Comparison of ENCODE assay signal across 28 cellular contexts in genomic region chr1:205109269-205109668, GRCh38. TPM values are rescaled to one million over a fixed set of nuclear protein-coding genes. Genes with fewer than 3 reads are reported as not detected.
"Had no signal": no experiment of that assay in that cellular context is flagged by ENCODE, and none has a peak within 500 bp of the region (broad histone marks: within the 10 kb centered on the region; RNA-seq: fewer than 3 reads in every experiment).

No MANE protein-coding gene starts in this region.

- H3K4me3 Mint-ChIP-seq: activated B cell treated with CpG ODN at 0.5 μM for 24 hours; activated CD4-positive, alpha-beta memory T cell treated with anti-CD3 and anti-CD28 coated beads, Interleukin-2, amount 10 ng/mL, durations not matched to agents 7 days and 5 days; activated naive CD4-positive, alpha-beta T cell treated with anti-CD3 and anti-CD28 coated beads, Interleukin-2, amount 10 ng/mL, durations not matched to agents 7 days and 5 days; activated naive CD8-positive, alpha-beta T cell treated with anti-CD3 and anti-CD28 coated beads, Interleukin-2, amount 10 ng/mL, durations not matched to agents 7 days and 5 days; T-cell had no signal

- H3K27ac ChIP-seq: ascending aorta, body of pancreas, SK-N-MC had no signal

- H3K9me3 Mint-ChIP-seq: activated B cell treated with CpG ODN at 0.5 μM for 24 hours; activated CD4-positive, alpha-beta memory T cell treated with anti-CD3 and anti-CD28 coated beads, Interleukin-2, amount 10 ng/mL, durations not matched to agents 7 days and 5 days; activated naive CD4-positive, alpha-beta T cell treated with anti-CD3 and anti-CD28 coated beads, Interleukin-2, amount 10 ng/mL, durations not matched to agents 7 days and 5 days; activated naive CD8-positive, alpha-beta T cell treated with anti-CD3 and anti-CD28 coated beads, Interleukin-2, amount 10 ng/mL, durations not matched to agents 7 days and 5 days; activated T-helper 2 cell treated with anti-CD3 and anti-CD28 coated beads, Interferon-gamma antibody, Interleukin-2, Interleukin-4, amounts not matched to agents 10 μg/mL and 5 μg/mL and 100 μg/mL, durations not matched to agents 14 hours and 24 hours and 36 hours; T-cell had no signal

- ATAC-seq: body of pancreas, Panc1, Right ventricle myocardium inferior, T-cell had no signal

- H3K4me1 Mint-ChIP-seq: activated naive CD4-positive, alpha-beta T cell treated with anti-CD3 and anti-CD28 coated beads, Interleukin-2, amount 10 ng/mL, durations not matched to agents 7 days and 5 days had no signal

- H3K27ac Mint-ChIP-seq: activated B cell treated with CpG ODN at 0.5 μM for 24 hours; activated CD4-positive, alpha-beta memory T cell treated with anti-CD3 and anti-CD28 coated beads, Interleukin-2, amount 10 ng/mL, durations not matched to agents 7 days and 5 days; activated naive CD4-positive, alpha-beta T cell treated with anti-CD3 and anti-CD28 coated beads, Interleukin-2, amount 10 ng/mL, durations not matched to agents 7 days and 5 days; activated naive CD8-positive, alpha-beta T cell treated with anti-CD3 and anti-CD28 coated beads, Interleukin-2, amount 10 ng/mL, durations not matched to agents 7 days and 5 days; activated T-helper 2 cell treated with anti-CD3 and anti-CD28 coated beads, Interferon-gamma antibody, Interleukin-2, Interleukin-4, amounts not matched to agents 10 μg/mL and 5 μg/mL and 100 μg/mL, durations not matched to agents 14 hours and 24 hours and 36 hours had no signal

- H3K27me3 Mint-ChIP-seq: activated B cell treated with CpG ODN at 0.5 μM for 24 hours; activated CD4-positive, alpha-beta memory T cell treated with anti-CD3 and anti-CD28 coated beads, Interleukin-2, amount 10 ng/mL, durations not matched to agents 7 days and 5 days; activated naive CD4-positive, alpha-beta T cell treated with anti-CD3 and anti-CD28 coated beads, Interleukin-2, amount 10 ng/mL, durations not matched to agents 7 days and 5 days; activated naive CD8-positive, alpha-beta T cell treated with anti-CD3 and anti-CD28 coated beads, Interleukin-2, amount 10 ng/mL, durations not matched to agents 7 days and 5 days; T-cell had no signal

- DNase-seq: activated B cell treated with CpG ODN at 0.5 μM for 24 hours; activated CD4-positive, alpha-beta memory T cell treated with anti-CD3 and anti-CD28 coated beads, Interleukin-2, amount 10 ng/mL, durations not matched to agents 7 days and 5 days; activated CD4-positive, alpha-beta T cell treated with anti-CD3 and anti-CD28 coated beads for 1 hour; activated CD4-positive, alpha-beta T cell treated with anti-CD3 and anti-CD28 coated beads, Interleukin-2, amount 50 U/mL, for 1 hour; activated CD8-positive, alpha-beta memory T cell treated with anti-CD3 and anti-CD28 coated beads, Interleukin-2, amount 50 U/mL, for 4 hours; activated gamma-delta T cell treated with Interleukin-2 at 50 U/mL for 16 hours; activated naive CD4-positive, alpha-beta T cell treated with anti-CD3 and anti-CD28 coated beads, Interleukin-2, amount 10 ng/mL, durations not matched to agents 7 days and 5 days; activated naive CD8-positive, alpha-beta T cell treated with anti-CD3 and anti-CD28 coated beads, Interleukin-2, amount 10 ng/mL, durations not matched to agents 7 days and 5 days; activated T-cell treated with anti-CD3 and anti-CD28 coated beads, Interleukin-2, amount 50 U/mL, for 1 hour; body of pancreas; Kasumi-1; NCI-H1092; NCI-H1417; NCI-H2029 treated with DMSO at 0.1 percent for 48 hours; NCI-H345; NCI-H510A treated with DMSO at 0.1 percent for 48 hours; NCI-H69; NK-92 treated with Interleukin-12 subunit alpha and Interleukin-12 subunit beta, amount 100 ng/mL, for 24 hours; OCI-M1; RPMI8226; T-cell; T-helper 2 cell; T1000 had no signal

RNA-seq across cellular contexts. Expression of gene TMEM81, which starts 25.0 kb away (rescaled TPM):
- total RNA-seq: ascending aorta had no signal
